1 cellular context compared by ENCODE assay signal in genomic region chrX:50638123-50638522, GRCh38.
TF ChIP-seq lines count a peak whose summit lies in the region.

No MANE protein-coding gene starts in this region.

TF ChIP-seq in HepG2, 621 proteins besides CTCF, POLR2A, EP300 and RAD21 (continued from another document):
- TF ChIP-seq POGK (CRISPR knock-in tag; conservative IDR thresholded peaks at IDR 0.05), result no peak
- no peak for TF ChIP-seq ZNF382 (CRISPR knock-in tag; IDR thresholded peaks at IDR 0.05; ENCODE audit: borderline replicate concordance)
- no peak for TF ChIP-seq GABPB1 (CRISPR knock-in tag; IDR thresholded peaks at IDR 0.05)
- TF ChIP-seq HNF1A (IDR thresholded peaks at IDR 0.05; ENCODE audit: low read depth), result no peak
- no peak for TF ChIP-seq HNF1A (CRISPR knock-in tag; IDR thresholded peaks at IDR 0.05; ENCODE audit: borderline replicate concordance)
- TF ChIP-seq SKIL (CRISPR knock-in tag; IDR thresholded peaks at IDR 0.05; ENCODE audit: borderline replicate concordance), result no peak
- no peak for TF ChIP-seq ZFP41 (CRISPR knock-in tag; IDR thresholded peaks at IDR 0.05; ENCODE audit: borderline replicate concordance)
